In the genomic region with DNA sequence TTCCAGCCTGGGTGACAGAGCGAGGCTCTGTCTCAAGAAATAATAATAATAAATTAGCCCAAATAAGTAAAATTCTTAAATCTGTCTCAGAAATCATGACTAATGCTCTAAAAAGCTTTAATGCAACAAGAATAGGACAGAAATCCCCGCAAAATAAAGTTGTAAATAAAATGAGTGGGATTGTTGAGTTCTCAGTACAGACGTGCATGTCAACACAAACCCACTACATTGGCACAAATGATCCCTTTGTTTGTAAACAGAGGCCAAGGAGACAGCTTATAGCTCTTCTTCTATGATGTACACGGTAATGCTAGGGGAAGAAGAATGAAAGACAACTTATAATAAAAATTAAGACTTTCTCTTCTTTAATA, we compare ENCODE assay signal across 1 cellular context.
TF ChIP-seq lines count a peak whose summit lies in the region.

No MANE protein-coding gene starts in this region.

TF ChIP-seq in SK-N-SH, 30 proteins besides CTCF, POLR2A, EP300 and RAD21:
- TF ChIP-seq USF1 (IDR thresholded peaks at IDR 0.05; ENCODE audit: borderline replicate concordance, low read depth) (no peak), NFIC (IDR thresholded peaks at IDR 0.05; ENCODE audit: borderline replicate concordance) (no peak), TCF12 (IDR thresholded peaks at IDR 0.05) (no peak), GABPA (IDR thresholded peaks at IDR 0.05; ENCODE audit: low read depth) (no peak), PBX3 (IDR thresholded peaks at IDR 0.05) (no peak), FOXJ3 (CRISPR knock-in tag; IDR thresholded peaks at IDR 0.05) (no peak), TEAD4 (IDR thresholded peaks at IDR 0.05; ENCODE audit: borderline replicate concordance, insufficient read depth) (no peak)
